In the genomic region with DNA sequence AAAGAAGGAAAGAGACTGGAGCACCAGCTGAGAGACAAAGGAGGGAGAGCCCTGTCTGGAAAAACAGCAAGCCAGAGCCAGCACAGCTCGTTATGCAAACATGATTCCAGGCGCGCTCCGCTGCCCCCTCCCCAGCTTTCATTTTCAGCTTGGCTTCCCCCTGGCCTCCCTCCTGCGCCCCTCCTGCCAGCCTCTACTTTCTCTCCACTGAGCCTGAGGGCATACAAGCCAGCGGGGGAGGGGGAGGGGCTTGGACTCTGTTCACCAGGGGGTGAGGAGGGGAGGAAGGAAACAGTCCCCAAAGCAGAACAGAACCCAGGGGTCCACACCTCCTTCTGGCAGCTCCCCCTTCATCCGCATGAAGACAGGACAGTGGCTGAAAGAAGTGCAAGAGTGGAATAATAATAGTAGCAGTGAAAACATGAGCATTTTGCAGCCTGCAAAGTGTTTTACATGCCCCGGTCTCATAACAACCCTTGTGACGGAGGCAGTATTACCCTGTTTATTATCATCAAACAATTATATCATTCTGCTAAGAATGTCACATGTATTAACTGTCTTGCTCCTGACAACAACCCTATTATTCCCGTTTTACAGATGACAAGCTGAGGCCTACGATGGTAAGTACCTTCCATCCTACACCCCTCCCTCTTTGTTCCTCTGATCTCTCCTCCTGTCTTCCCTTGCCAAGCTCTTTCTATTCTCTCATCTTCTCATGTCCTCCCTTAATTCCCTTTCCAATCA, we compare ENCODE assay signal across 16 cellular contexts. TPM values are rescaled to one million over a fixed set of nuclear protein-coding genes. Genes with fewer than 3 reads are reported as not detected.
DNase-seq lines count a peak whose midpoint lies in the region; ATAC-seq and TF ChIP-seq lines count a peak whose summit lies in the region.
"Had no signal": no experiment of that assay in that cellular context is flagged by ENCODE, and none has a peak within 500 bp of the region (broad histone marks: within the 10 kb centered on the region; RNA-seq: fewer than 3 reads in every experiment).

No MANE protein-coding gene starts in this region.

- no peaks in the 10 kb centered on the region for H3K9me3 ChIP-seq in SK-N-SH
- no peaks in the 10 kb centered on the region for H3K9me3 ChIP-seq in iPS-15b (ENCODE audit: control insufficient read depth, insufficient read depth, low read length)
- H3K9me3 ChIP-seq: pancreas had no signal

- H3K4me2 ChIP-seq in SK-N-SH, result no peak overlapping the region

- CTCF ChIA-PET in SK-N-SH (lab: Yijun Ruan, JAX), result interaction anchor here (0.9 to 2.8 kb wide), 9 partner anchors 8 to 131 kb away, joined by 3 to 11 read pairs (median 5); partner anchors contain the start of gene HOXC5

- no peak overlapping the region for H3K27ac ChIP-seq in SK-N-SH (ENCODE audit: low read depth in 2 of 2, low read length in 1 of 2)
- H3K27ac ChIP-seq: pancreas had no signal

- no peak for TF ChIP-seq CTCF in SK-N-SH (IDR thresholded peaks at IDR 0.05)

- no peak overlapping the region for H2AFZ ChIP-seq in SK-N-SH (ENCODE audit: low read depth)

- H4K20me1 ChIP-seq in SK-N-SH (ENCODE audit: insufficient read depth), result no peaks in the 10 kb centered on the region

- no peak for ATAC-seq in SK-N-SH treated with all-trans-retinoic acid at 6 μM for 48 hours
- ATAC-seq: CD8-positive, alpha-beta T cell; effector memory CD8-positive, alpha-beta T cell; left lobe of liver; pancreas had no signal

- DNase-seq in SK-N-SH, result peak; percentile 61
- DNase-seq in NCI-H526 (lab: John Stamatoyannopoulos, UW), result peak; percentile 87 to 95
- peak; percentile 74 for DNase-seq in retina
- no peak for DNase-seq in LoVo (ENCODE audit: low spot score)
- DNase-seq in HT-29 (ENCODE audit: low spot score), result no peak
- no peak for DNase-seq in SHP77 (lab: John Stamatoyannopoulos, UW)
- DNase-seq: activated effector memory CD4-positive, alpha-beta T cell treated with Interleukin-2 at 50 U/mL for 16 hours; anterior cingulate cortex; CD8-positive, alpha-beta T cell; effector memory CD8-positive, alpha-beta T cell; hippocampal formation; pancreas; stimulated activated CD4-positive, alpha-beta T cell treated with anti-CD3 and anti-CD28 coated beads, Interleukin-4, amount 100 ng/mL, for 1 hour had no signal

- no peaks in the 10 kb centered on the region for H3K36me3 ChIP-seq in SK-N-SH (replicated peaks in 1 of 2; ENCODE audit: control insufficient read depth in 1 of 2, insufficient read depth in 2 of 2, low read length in 1 of 2)
- no peaks in the 10 kb centered on the region for H3K36me3 ChIP-seq in iPS-15b (ENCODE audit: control insufficient read depth, insufficient read depth, low read length)
- H3K36me3 ChIP-seq: pancreas had no signal

- H3K27me3 ChIP-seq in SK-N-SH (ENCODE audit: insufficient read depth) (no peaks in the 10 kb centered on the region), iPS-15b (ENCODE audit: control insufficient read depth, insufficient read depth, low read length) (peaks cover 14% of the 10 kb centered on the region)
- H3K27me3 ChIP-seq: pancreas had no signal

- H3K4me3 ChIP-seq in SK-N-SH (ENCODE audit: low read depth in 2 of 2, low read length in 1 of 2), result no peak overlapping the region
- peak overlapping the region; percentile 14 for H3K4me3 ChIP-seq in iPS-15b (ENCODE audit: low read depth, low read length)
- H3K4me3 ChIP-seq: pancreas had no signal

- 81% methylated on average over 11 of the region's 11 CpGs for WGBS in SK-N-SH (ENCODE audit: low lambda C conversion rate)

- no peak for TF ChIP-seq RAD21 in SK-N-SH (IDR thresholded peaks at IDR 0.05; ENCODE audit: low read length)

- H3K4me1 ChIP-seq in SK-N-SH (ENCODE audit: control insufficient read depth in 1 of 2, insufficient read depth in 2 of 2, low read depth in 1 of 2, low read length in 1 of 2) (peaks cover 0 to 27% of the 10 kb centered on the region in 2 experiments; a peak in 1 of 4 replicates), iPS-15b (ENCODE audit: control insufficient read depth, insufficient read depth, low read length) (peaks cover 21% of the 10 kb centered on the region)
- H3K4me1 ChIP-seq: pancreas had no signal

- no peaks in the 10 kb centered on the region for H3F3A ChIP-seq in SK-N-SH (replicated peaks; ENCODE audit: insufficient read depth)

- no peaks in the 10 kb centered on the region for H3K79me2 ChIP-seq in SK-N-SH (ENCODE audit: insufficient read depth)

- no peaks in the 10 kb centered on the region for H3K9me2 ChIP-seq in SK-N-SH

- TF ChIP-seq EP300 in SK-N-SH (IDR thresholded peaks at IDR 0.05; ENCODE audit: borderline replicate concordance in 1 of 2, low read depth in 1 of 2, low read length in 1 of 2), result no peak

- H3K9ac ChIP-seq in SK-N-SH (no peak overlapping the region), iPS-15b (ENCODE audit: low read depth, low read length) (no peak overlapping the region)

- POLR2A ChIA-PET in SK-N-SH (lab: Yijun Ruan, JAX), result no interaction called here

TF ChIP-seq in SK-N-SH, 30 proteins besides CTCF, POLR2A, EP300 and RAD21:
- TF ChIP-seq CHD2 (IDR thresholded peaks at IDR 0.05; ENCODE audit: low read length, partially characterized antibody) (no peak), IRF3 (IDR thresholded peaks at IDR 0.05; ENCODE audit: low read depth, low read length) (no peak), MAX (IDR thresholded peaks at IDR 0.05; ENCODE audit: low read depth) (no peak), PBX3 (IDR thresholded peaks at IDR 0.05) (no peak), RFX5 (IDR thresholded peaks at IDR 0.05; ENCODE audit: low read length) (no peak), ELF1 (IDR thresholded peaks at IDR 0.05) (no peak)

TF ChIP-seq in SK-N-SH treated with all-trans-retinoic acid at 6 μM for 48 hours, 23 proteins besides CTCF, POLR2A, EP300 and RAD21:
- TF ChIP-seq OSR1 (CRISPR knock-in tag; IDR thresholded peaks at IDR 0.05), result no peak
- TF ChIP-seq ZNF8 (CRISPR knock-in tag; IDR thresholded peaks at IDR 0.05), result no peak
- no peak for TF ChIP-seq ARNTL (CRISPR knock-in tag; IDR thresholded peaks at IDR 0.05; ENCODE audit: borderline replicate concordance, low read depth)
- no peak for TF ChIP-seq ESRRG (CRISPR knock-in tag; IDR thresholded peaks at IDR 0.05)
- no peak for TF ChIP-seq TOX (CRISPR knock-in tag; IDR thresholded peaks at IDR 0.05; ENCODE audit: borderline replicate concordance)

RNA-seq across cellular contexts. Expression of gene SMUG1, which starts 24.2 kb away (rescaled TPM):
- polyA plus RNA-seq in SK-N-SH (2012; rRNA removed), result 61.3 and 78.4 TPM in 2 replicates
- polyA plus RNA-seq in SK-N-SH (2012; cell fraction: cytosol; rRNA removed), result 42.3 and 50.3 TPM in 2 replicates
- 113 and 138 TPM in 2 replicates for polyA plus RNA-seq in SK-N-SH (2012; cell fraction: nucleus; rRNA removed)
- total RNA-seq in HT-29 (2014; rRNA removed; shearing (Covaris generic)), result 87.8 and 106 TPM in 2 replicates

Comparison
In these comparisons a context has a peak if more than half of its experiments do, and no peak if none do; other contexts are left out.
1. DNase-seq: peak in SK-N-SH (single experiment), NCI-H526 (2 of 2) and retina (single experiment); none in LoVo (single experiment), HT-29 (single experiment) and SHP77 (0 of 2).